Comparison of ENCODE assay signal across 1 cellular context in genomic region chr6:125899726-125900182, GRCh38.
TF ChIP-seq lines count a peak whose summit lies in the region.

No MANE protein-coding gene starts in this region.

TF ChIP-seq in HepG2, 621 proteins besides CTCF, POLR2A, EP300 and RAD21 (continued from another document):
- TF ChIP-seq, protein P1, sequence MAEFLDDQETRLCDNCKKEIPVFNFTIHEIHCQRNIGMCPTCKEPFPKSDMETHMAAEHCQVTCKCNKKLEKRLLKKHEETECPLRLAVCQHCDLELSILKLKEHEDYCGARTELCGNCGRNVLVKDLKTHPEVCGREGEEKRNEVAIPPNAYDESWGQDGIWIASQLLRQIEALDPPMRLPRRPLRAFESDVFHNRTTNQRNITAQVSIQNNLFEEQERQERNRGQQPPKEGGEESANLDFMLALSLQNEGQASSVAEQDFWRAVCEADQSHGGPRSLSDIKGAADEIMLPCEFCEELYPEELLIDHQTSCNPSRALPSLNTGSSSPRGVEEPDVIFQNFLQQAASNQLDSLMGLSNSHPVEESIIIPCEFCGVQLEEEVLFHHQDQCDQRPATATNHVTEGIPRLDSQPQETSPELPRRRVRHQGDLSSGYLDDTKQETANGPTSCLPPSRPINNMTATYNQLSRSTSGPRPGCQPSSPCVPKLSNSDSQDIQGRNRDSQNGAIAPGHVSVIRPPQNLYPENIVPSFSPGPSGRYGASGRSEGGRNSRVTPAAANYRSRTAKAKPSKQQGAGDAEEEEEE (CRISPR knock-in tag; IDR thresholded peaks at IDR 0.05; ENCODE audit: borderline replicate concordance): 0 out of 2 replicates have a peak, but pooled peaks have one; percentile 39
- peak; percentile 51; the same call in 1 of the 2 replicates for TF ChIP-seq IKZF5 (CRISPR knock-in tag; IDR thresholded peaks at IDR 0.05)
- TF ChIP-seq, protein P2, sequence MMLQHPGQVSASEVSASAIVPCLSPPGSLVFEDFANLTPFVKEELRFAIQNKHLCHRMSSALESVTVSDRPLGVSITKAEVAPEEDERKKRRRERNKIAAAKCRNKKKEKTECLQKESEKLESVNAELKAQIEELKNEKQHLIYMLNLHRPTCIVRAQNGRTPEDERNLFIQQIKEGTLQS (CRISPR knock-in tag; IDR thresholded peaks at IDR 0.05): no peak
- 0 out of 2 replicates have a peak, but pooled peaks have one; percentile 22 for TF ChIP-seq AHR (CRISPR knock-in tag; IDR thresholded peaks at IDR 0.05)
